21 cellular contexts compared by ENCODE assay signal in the genomic region with DNA sequence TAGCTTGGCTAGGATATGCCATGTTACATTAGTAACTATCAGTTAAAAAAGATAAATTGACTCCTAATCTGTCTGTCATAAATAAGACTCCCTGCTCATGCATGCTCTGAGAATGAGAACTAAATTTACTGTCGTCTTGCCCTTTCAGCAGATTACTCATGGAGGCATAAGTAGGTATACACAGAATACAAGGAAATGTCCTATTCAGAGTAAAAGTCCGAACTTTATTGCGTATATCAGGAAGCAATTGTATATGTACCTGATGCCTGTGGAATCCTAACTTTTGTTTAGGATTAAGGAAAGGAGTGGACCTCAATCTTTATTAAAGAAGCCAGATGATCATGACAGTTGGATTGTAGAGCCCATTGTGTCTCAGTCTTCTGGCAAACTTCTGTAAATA.
"Had no signal": no experiment of that assay in that cellular context is flagged by ENCODE, and none has a peak within 500 bp of the region (broad histone marks: within the 10 kb centered on the region; RNA-seq: fewer than 3 reads in every experiment).

No MANE protein-coding gene starts in this region.

- H3K36me3 ChIP-seq: neutrophil, pancreas, right lobe of liver, tibial artery had no signal

- H3K4me2 ChIP-seq: smooth muscle cell had no signal

- ATAC-seq: effector memory CD8-positive, alpha-beta T cell; natural killer cell treated with Interleukin-12 subunit alpha and Interleukin-12 subunit beta and Interleukin-15 and Interleukin-18, amount 100 ng/mL, for 72 hours; pancreas; right lobe of liver; stimulated activated memory B cell treated with anti-CD40 and anti-IgM and Interleukin-4, amounts not matched to agents 10 μg/mL and 1 μg/mL and 100 μg/mL, for 72 hours; stimulated activated naive CD8-positive, alpha-beta T cell treated with anti-CD3 and anti-CD28 coated beads, Interleukin-15, Interleukin-2, amounts not matched to agents 100 U/mL and 50 U/mL, for 24 hours had no signal

- FAIRE-seq: endometrium, frontal cortex, pancreas had no signal

- H3K9me3 ChIP-seq: neutrophil, pancreas, right lobe of liver, testis, tibial artery had no signal

- H3K27ac ChIP-seq: coronary artery, neutrophil, pancreas, right lobe of liver, testis, tibial artery had no signal

- H3K27me3 ChIP-seq: neutrophil, pancreas, right lobe of liver, testis, tibial artery had no signal

- H3K4me1 ChIP-seq: testis, tibial artery had no signal

- H3K4me3 ChIP-seq: coronary artery, lung, pancreas, right lobe of liver, smooth muscle cell, testis, tibial artery had no signal

- DNase-seq: effector memory CD8-positive, alpha-beta T cell; hypothalamus; immature natural killer cell; islet precursor cell; kidney glomerular epithelial cell; naive B cell; pancreas; right lobe of liver; stimulated activated CD4-positive, alpha-beta T cell treated with anti-CD3 and anti-CD28 coated beads, Interleukin-4, amount 100 ng/mL, for 4 hours; stimulated activated naive CD8-positive, alpha-beta T cell treated with anti-CD3 and anti-CD28 coated beads, Interleukin-15, Interleukin-2, amounts not matched to agents 100 U/mL and 50 U/mL, for 24 hours; substantia nigra; testis; tibial artery had no signal
